Comparison of ENCODE assay signal across 23 cellular contexts in the genomic region with DNA sequence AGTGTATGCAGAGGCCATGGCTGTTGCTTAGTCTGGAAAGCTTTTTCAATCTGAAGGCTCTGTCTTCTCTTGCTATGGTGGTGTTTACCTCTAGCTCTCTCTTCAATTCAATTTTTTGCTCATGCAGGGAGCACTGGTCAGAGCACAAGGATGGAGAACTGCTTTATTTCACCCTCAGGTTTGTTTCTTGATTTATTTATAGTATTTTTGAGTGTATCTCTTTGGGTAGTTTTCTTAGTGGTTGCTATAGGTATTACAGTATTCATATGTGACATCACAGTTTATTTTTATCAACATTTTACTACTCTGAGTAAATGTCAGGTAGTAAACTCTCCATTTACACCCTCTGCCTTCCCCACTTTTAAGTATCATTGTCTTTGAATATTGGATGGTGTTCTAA.
DNase-seq lines count a peak whose midpoint lies in the region; ATAC-seq, FAIRE-seq and TF ChIP-seq lines count a peak whose summit lies in the region.
"Had no signal": no experiment of that assay in that cellular context is flagged by ENCODE, and none has a peak within 500 bp of the region (broad histone marks: within the 10 kb centered on the region; RNA-seq: fewer than 3 reads in every experiment).

No MANE protein-coding gene starts in this region.

- H3K9me3 Mint-ChIP-seq in astrocyte (ENCODE audit: unreplicated experiment), result peaks cover 5% of the 10 kb centered on the region

- peaks cover 5% of the 10 kb centered on the region for H3K36me3 Mint-ChIP-seq in astrocyte (ENCODE audit: low read depth, unreplicated experiment)
- H3K36me3 Mint-ChIP-seq: activated naive CD8-positive, alpha-beta T cell treated with anti-CD3 and anti-CD28 coated beads, Interleukin-2, amount 10 ng/mL, durations not matched to agents 7 days and 5 days; CD8-positive, alpha-beta memory T cell had no signal

- H3K27ac ChIP-seq in A549 (peak overlapping the region; percentile 63 to 78), HCT116 (ENCODE audit: low read depth, low read length) (no peak overlapping the region), astrocyte (ENCODE audit: low read depth, low read length) (peak overlapping the region; percentile 97), mesenchymal stem cell (ENCODE audit: low read length, poor library complexity, severe bottlenecking) (no peak overlapping the region)
- H3K27ac ChIP-seq: cardiac muscle cell, left ventricle myocardium inferior, WERI-Rb-1 had no signal

- H3K27me3 Mint-ChIP-seq in astrocyte (ENCODE audit: low read depth, unreplicated experiment), result no peaks in the 10 kb centered on the region
- H3K27me3 Mint-ChIP-seq: activated CD4-positive, alpha-beta memory T cell treated with anti-CD3 and anti-CD28 coated beads, Interleukin-2, amount 10 ng/mL, durations not matched to agents 7 days and 5 days; activated naive CD8-positive, alpha-beta T cell treated with anti-CD3 and anti-CD28 coated beads, Interleukin-2, amount 10 ng/mL, durations not matched to agents 7 days and 5 days; CD8-positive, alpha-beta memory T cell had no signal

- H3K27me3 ChIP-seq in HCT116 (ENCODE audit: insufficient read depth, low read length) (no peaks in the 10 kb centered on the region), astrocyte (ENCODE audit: insufficient read depth, low read length) (no peaks in the 10 kb centered on the region), mesenchymal stem cell (ENCODE audit: control insufficient read depth in 1 of 2, insufficient read depth in 1 of 2, low read length in 2 of 2) (no peaks in the 10 kb centered on the region)
- H3K27me3 ChIP-seq: cardiac muscle cell had no signal

- H2BK12ac ChIP-seq in mesenchymal stem cell (ENCODE audit: low read length in 2 of 2), result no peak overlapping the region

- H3K4me1 Mint-ChIP-seq in astrocyte (ENCODE audit: low read depth, unreplicated experiment), result peaks cover 46% of the 10 kb centered on the region
- H3K4me1 Mint-ChIP-seq: activated CD4-positive, alpha-beta memory T cell treated with anti-CD3 and anti-CD28 coated beads, Interleukin-2, amount 10 ng/mL, durations not matched to agents 7 days and 5 days; activated naive CD8-positive, alpha-beta T cell treated with anti-CD3 and anti-CD28 coated beads, Interleukin-2, amount 10 ng/mL, durations not matched to agents 7 days and 5 days; CD8-positive, alpha-beta memory T cell had no signal

- no peak for DNase-seq in A549 (ENCODE audit: low read depth in 1 of 2, low spot score in 1 of 2)
- DNase-seq in HCT116 (ENCODE audit: low read depth, low spot score), result no peak
- DNase-seq in astrocyte (ENCODE audit: low read depth), result no peak
- peak; percentile 20 for DNase-seq in mesenchymal stem cell
- DNase-seq in stimulated activated CD8-positive, alpha-beta memory T cell treated with anti-CD3 and anti-CD28 coated beads, Interleukin-4, amount 100 ng/mL, for 48 hours, result no peak
- DNase-seq in iPS-NIHi7 (ENCODE audit: extremely low spot score), result no peak
- no peak for DNase-seq in SIG-M5 (lab: John Stamatoyannopoulos, UW)
- no peak for DNase-seq in DMS 273 (lab: John Stamatoyannopoulos, UW; ENCODE audit: unreplicated experiment)
- DNase-seq: activated CD4-positive, alpha-beta memory T cell treated with anti-CD3 and anti-CD28 coated beads, Interleukin-2, amount 10 ng/mL, durations not matched to agents 7 days and 5 days; activated naive CD8-positive, alpha-beta T cell treated with anti-CD3 and anti-CD28 coated beads, Interleukin-2, amount 10 ng/mL, durations not matched to agents 7 days and 5 days; activated T-cell treated with anti-CD3 and anti-CD28 coated beads, Interleukin-2, amount 50 U/mL, for 48 hours; CD8-positive, alpha-beta memory T cell; KBM-7; left ventricle myocardium inferior; NCI-H1417 treated with DMSO at 0.1 percent for 48 hours; NCI-H2171 treated with DMSO at 0.1 percent for 48 hours; NCI-H82; RPMI8226; WERI-Rb-1 had no signal

- peaks cover 14% of the 10 kb centered on the region; the same call in 1 of the 2 replicates for H3K79me2 ChIP-seq in HCT116 (ENCODE audit: insufficient read depth, low read length)
- H3K79me2 ChIP-seq in astrocyte (ENCODE audit: insufficient read depth, low read length), result peaks cover 63% of the 10 kb centered on the region

- intact Hi-C loops in HCT116 (cut with micrococcal nuclease), result no loop called here

- H4K20me1 ChIP-seq in HCT116 (ENCODE audit: insufficient read depth) (no peaks in the 10 kb centered on the region), astrocyte (ENCODE audit: insufficient read depth, low read length) (no peaks in the 10 kb centered on the region)

- peak overlapping the region in 1 of 2 experiments; percentile 34 for H3K18ac ChIP-seq in mesenchymal stem cell (ENCODE audit: low read depth in 1 of 2, low read length in 2 of 2)

- no peak overlapping the region for H3K9ac ChIP-seq in HCT116 (ENCODE audit: low read length)
- H3K9ac ChIP-seq in astrocyte (ENCODE audit: low read length), result peak overlapping the region; percentile 51
- H3K9ac ChIP-seq in mesenchymal stem cell (ENCODE audit: low read length), result no peak overlapping the region

- TF ChIP-seq EP300 in A549 (IDR thresholded peaks at IDR 0.05), result no peak

- TF ChIP-seq POLR2A in A549 (IDR thresholded peaks at IDR 0.05; ENCODE audit: low read length), result no peak
- TF ChIP-seq POLR2A in HCT116 (IDR thresholded peaks at IDR 0.05; ENCODE audit: borderline replicate concordance, extremely low read depth, insufficient read depth, insufficient read length), result no peak

- H3K79me1 ChIP-seq in mesenchymal stem cell (replicated peaks; ENCODE audit: low read length, poor library complexity, severe bottlenecking), result peaks cover 15% of the 10 kb centered on the region

- no peak overlapping the region for H2BK120ac ChIP-seq in mesenchymal stem cell (ENCODE audit: low read depth, low read length)

- no peak overlapping the region for H4K8ac ChIP-seq in mesenchymal stem cell (ENCODE audit: low read length)

- H3K36me3 ChIP-seq in HCT116 (ENCODE audit: control insufficient read depth in 1 of 2, insufficient read depth in 2 of 2, low read length in 2 of 2), result no peaks in the 10 kb centered on the region
- no peaks in the 10 kb centered on the region for H3K36me3 ChIP-seq in astrocyte (ENCODE audit: insufficient read depth, low read length)
- H3K36me3 ChIP-seq in mesenchymal stem cell (ENCODE audit: control insufficient read depth in 1 of 2, insufficient read depth in 2 of 2, low read depth in 1 of 2, low read length in 2 of 2), result no peaks in the 10 kb centered on the region
- H3K36me3 ChIP-seq: cardiac muscle cell, left ventricle myocardium inferior, WERI-Rb-1 had no signal

- peak overlapping the region; percentile 76 for H3K4me2 ChIP-seq in A549
- H3K4me2 ChIP-seq in HCT116 (ENCODE audit: low read length), result peak overlapping the region; percentile 47
- peak overlapping the region; percentile 65 for H3K4me2 ChIP-seq in astrocyte (ENCODE audit: low read length)
- H3K4me2 ChIP-seq in mesenchymal stem cell (ENCODE audit: low read length, poor library complexity, severe bottlenecking), result no peak overlapping the region

- TF ChIP-seq CTCF in A549 (IDR thresholded peaks at IDR 0.05) (no peak), HCT116 (IDR thresholded peaks at IDR 0.05 in 2 of 3, conservative IDR thresholded peaks at IDR 0.05 in 1 of 3; ENCODE audit: borderline replicate concordance in 1 of 3, insufficient read depth in 1 of 3, low read depth in 2 of 3, low read length in 2 of 3) (peak in 2 of 3 experiments; percentile 10 to 44; a peak in 2 of 6 replicates), astrocyte (IDR thresholded peaks at IDR 0.05; ENCODE audit: insufficient read depth, low read depth, low read length) (peak; percentile 14)

- FAIRE-seq in A549 (lab: Jason Lieb, UNC) (no peak), astrocyte (lab: Jason Lieb, UNC) (no peak)
- FAIRE-seq: frontal cortex, GM18507 had no signal

- H2BK5ac ChIP-seq in mesenchymal stem cell (ENCODE audit: low read depth, low read length, poor library complexity, severe bottlenecking), result no peak overlapping the region

- no peak overlapping the region for H3K4me3 Mint-ChIP-seq in astrocyte (ENCODE audit: unreplicated experiment)
- H3K4me3 Mint-ChIP-seq: activated CD4-positive, alpha-beta memory T cell treated with anti-CD3 and anti-CD28 coated beads, Interleukin-2, amount 10 ng/mL, durations not matched to agents 7 days and 5 days; activated naive CD8-positive, alpha-beta T cell treated with anti-CD3 and anti-CD28 coated beads, Interleukin-2, amount 10 ng/mL, durations not matched to agents 7 days and 5 days; CD8-positive, alpha-beta memory T cell; stimulated activated naive CD8-positive, alpha-beta T cell treated with anti-CD3 and anti-CD28 coated beads, Interleukin-15, Interleukin-2, amounts not matched to agents 100 ng/mL and 50 ng/mL, for 24 hours had no signal

- H3K27ac Mint-ChIP-seq in astrocyte (ENCODE audit: unreplicated experiment), result peak overlapping the region; percentile 95
- H3K27ac Mint-ChIP-seq: activated CD4-positive, alpha-beta memory T cell treated with anti-CD3 and anti-CD28 coated beads, Interleukin-2, amount 10 ng/mL, durations not matched to agents 7 days and 5 days; activated naive CD8-positive, alpha-beta T cell treated with anti-CD3 and anti-CD28 coated beads, Interleukin-2, amount 10 ng/mL, durations not matched to agents 7 days and 5 days; stimulated activated naive CD8-positive, alpha-beta T cell treated with anti-CD3 and anti-CD28 coated beads, Interleukin-15, Interleukin-2, amounts not matched to agents 100 ng/mL and 50 ng/mL, for 24 hours had no signal

- RAD21 ChIA-PET in HCT116 (lab: Charles Lee; ENCODE audit: low non-redundant PET in 1 of 2, low total read pairs in 2 of 2, uncharacterized antibody in 2 of 2, unreplicated experiment in 2 of 2), result no interaction called here

- no peak overlapping the region for H3K14ac ChIP-seq in mesenchymal stem cell (ENCODE audit: low read length in 2 of 2)

- BruUV-seq in HCT116 (replicated peaks; lab: Mats Ljungman, UMichigan), result no TSS peak

- no peaks in the 10 kb centered on the region for H3K9me2 ChIP-seq in HCT116 (ENCODE audit: insufficient read depth)

- H2AFZ ChIP-seq in HCT116 (ENCODE audit: low read depth, low read length, poor library complexity, severe bottlenecking) (no peak overlapping the region), astrocyte (ENCODE audit: low read depth, low read length) (no peak overlapping the region), mesenchymal stem cell (ENCODE audit: low read depth, low read length) (no peak overlapping the region)

- no peak overlapping the region for H3K4ac ChIP-seq in mesenchymal stem cell (ENCODE audit: low read depth in 1 of 2, low read length in 2 of 2)

- H3K9me3 ChIP-seq in A549 (no peaks in the 10 kb centered on the region), HCT116 (ENCODE audit: control insufficient read depth in 1 of 2, insufficient read depth in 1 of 2, low read depth in 1 of 2, low read length in 2 of 2) (no peaks in the 10 kb centered on the region), astrocyte (ENCODE audit: insufficient read depth, low read depth, low read length) (no peaks in the 10 kb centered on the region), mesenchymal stem cell (ENCODE audit: control insufficient read depth, low read length) (no peaks in the 10 kb centered on the region)

- H2AK5ac ChIP-seq in mesenchymal stem cell (ENCODE audit: low read length, severe bottlenecking), result no peak overlapping the region

- no peak; a peak in 1 of 6 replicates for ATAC-seq in A549
- no peak for ATAC-seq in HCT116

- H3K4me3 ChIP-seq in A549 (0 out of 3 replicates have a peak overlapping the region, but pooled peaks have one; percentile 0), HCT116 (replicated peaks in 1 of 2; ENCODE audit: low read depth in 1 of 2, low read length in 2 of 2) (no peak overlapping the region), astrocyte (ENCODE audit: insufficient read depth, low read depth, low read length) (no peak overlapping the region), mesenchymal stem cell (ENCODE audit: insufficient read depth in 1 of 2, low read depth in 1 of 2, low read length in 2 of 2) (no peak overlapping the region)
- H3K4me3 ChIP-seq: cardiac muscle cell, left ventricle myocardium inferior had no signal

- H4K91ac ChIP-seq in mesenchymal stem cell (ENCODE audit: low read length), result no peak overlapping the region

- no peak for TF ChIP-seq RAD21 in A549 (conservative IDR thresholded peaks at IDR 0.05 in 1 of 2, IDR thresholded peaks at IDR 0.05 in 1 of 2)
- no peak for TF ChIP-seq RAD21 in HCT116 (IDR thresholded peaks at IDR 0.05; ENCODE audit: low read depth)

- CTCF ChIA-PET in A549 (lab: Yijun Ruan, JAX), result interaction anchor here (0.7 to 1.0 kb wide), 2 partner anchors 9 to 210 kb away, joined by 3 to 4 read pairs; no protein-coding TSS in a partner anchor
- CTCF ChIA-PET in HCT116 (lab: Charles Lee), result interaction anchor here (1.0 to 1.6 kb wide), 2 partner anchors 58 to 210 kb away, joined by 3 to 5 read pairs; no protein-coding TSS in a partner anchor

- POLR2A ChIA-PET in A549 (lab: Yijun Ruan, JAX) (interaction anchor here (1.0 kb wide), 1 partner anchor 149 kb away, joined by 3 read pairs; no protein-coding TSS in a partner anchor), HCT116 (lab: Charles Lee) (no interaction called here)

- H3K4me1 ChIP-seq in A549 (peaks cover 51% of the 10 kb centered on the region), HCT116 (ENCODE audit: control insufficient read depth in 1 of 2, insufficient read depth in 2 of 2, low read length in 2 of 2) (peaks cover 31 to 62% of the 10 kb centered on the region in 2 experiments), astrocyte (ENCODE audit: insufficient read depth, low read length) (peaks cover 33% of the 10 kb centered on the region), mesenchymal stem cell (ENCODE audit: control insufficient read depth, insufficient read depth, low read depth, low read length) (no peaks in the 10 kb centered on the region)

- H2BK15ac ChIP-seq in mesenchymal stem cell (ENCODE audit: low read depth, poor library complexity, severe bottlenecking), result no peak overlapping the region

- no peak overlapping the region for H3K23ac ChIP-seq in mesenchymal stem cell (ENCODE audit: low read length in 2 of 2)

Comparison
In these comparisons a context has a peak if more than half of its experiments do, and no peak if none do; other contexts are left out.
1. H3K27ac ChIP-seq: peak in A549 (2 of 2) and astrocyte (single experiment); none in HCT116 (single experiment) and mesenchymal stem cell (single experiment).